1 cellular context compared by ENCODE assay signal in the genomic region with DNA sequence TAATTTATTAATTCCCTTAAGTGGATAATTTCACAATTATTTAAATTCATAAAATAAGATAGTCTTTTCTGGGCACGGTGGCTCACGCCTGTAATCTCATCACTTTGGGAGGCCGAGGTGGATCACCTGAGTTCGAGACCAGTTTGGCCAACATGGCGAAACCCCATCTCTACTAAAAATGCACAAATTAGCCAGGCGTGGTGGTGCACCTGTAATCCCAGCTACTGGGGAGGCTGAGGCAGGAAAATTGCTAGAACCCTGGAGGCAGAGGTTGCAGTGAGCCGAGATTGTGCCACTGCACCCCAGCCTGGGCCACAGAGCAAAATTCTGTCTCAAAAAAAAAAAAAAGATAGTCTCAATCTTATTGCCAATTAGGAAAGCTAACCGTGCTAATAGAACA. TPM values are rescaled to one million over a fixed set of nuclear protein-coding genes. Genes with fewer than 3 reads are reported as not detected.
"Had no signal": no experiment of that assay in that cellular context is flagged by ENCODE, and none has a peak within 500 bp of the region (broad histone marks: within the 10 kb centered on the region; RNA-seq: fewer than 3 reads in every experiment).

No MANE protein-coding gene starts in this region.

RNA-seq across cellular contexts. Expression of gene HFE, which starts 32.9 kb away (rescaled TPM):
- polyA plus RNA-seq: SK-N-SH had no signal
